8 cellular contexts compared by ENCODE assay signal in the genomic region with DNA sequence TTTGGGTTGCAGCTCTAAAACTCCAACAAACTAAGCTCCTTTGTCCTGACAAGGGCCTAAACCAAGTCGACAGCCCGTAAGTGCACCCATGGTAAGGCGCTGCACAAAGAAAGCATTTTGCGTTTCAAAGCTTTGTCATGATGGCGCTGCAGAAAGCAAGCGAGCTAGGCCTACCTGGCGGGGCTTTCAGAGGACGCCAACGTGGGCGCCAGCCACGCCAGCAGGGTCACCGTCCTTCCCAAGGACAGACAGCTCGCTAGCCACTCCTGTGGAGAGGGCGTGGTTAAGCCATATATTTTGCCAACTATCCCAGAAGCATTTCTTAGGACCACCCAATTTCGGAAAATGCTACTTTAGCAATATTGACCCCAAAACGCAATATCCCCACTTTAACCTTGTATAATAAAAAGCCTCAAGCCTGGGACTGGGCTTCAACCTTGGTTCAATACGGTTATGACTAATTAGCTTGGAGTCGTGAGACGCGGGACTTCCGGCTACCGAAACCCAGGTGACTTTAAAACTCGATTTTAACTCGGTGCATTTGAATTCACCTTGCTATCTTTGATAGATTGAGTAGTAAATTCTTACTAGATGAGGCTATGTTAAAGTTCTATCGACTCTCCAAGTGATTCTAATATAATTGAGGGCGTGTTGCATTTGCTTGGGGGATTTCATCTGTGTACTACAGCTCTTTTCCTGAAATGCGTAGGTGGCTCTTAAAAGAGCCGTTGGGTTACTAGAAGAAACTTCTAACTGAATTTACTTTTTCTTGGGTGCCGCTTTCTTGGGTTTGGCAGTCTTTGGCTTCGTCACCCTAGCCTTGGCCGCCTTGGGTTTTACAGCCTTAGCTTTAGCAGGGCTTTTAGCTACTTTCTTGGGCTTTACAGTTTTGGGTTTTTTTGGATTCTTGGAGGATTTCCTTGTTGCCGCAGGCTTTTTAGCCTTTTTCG. TPM values are rescaled to one million over a fixed set of nuclear protein-coding genes. Genes with fewer than 3 reads are reported as not detected.
A peak's percentile ranks its signal among the peaks of the same experiment; 100 is the strongest.
DNase-seq lines count a peak whose midpoint lies in the region; ATAC-seq and TF ChIP-seq lines count a peak whose summit lies in the region.

No MANE protein-coding gene starts in this region.

- H3K9me3 ChIP-seq in HUES6 (ENCODE audit: control insufficient read depth, insufficient read depth, low read depth, low read length) (no peaks in the 10 kb centered on the region), iPS-20b (ENCODE audit: insufficient read depth, low read depth, low read length) (no peaks in the 10 kb centered on the region)

- H3K9ac ChIP-seq in HUES6 (ENCODE audit: low read length) (peak overlapping the region; percentile 100), iPS-20b (ENCODE audit: low read depth, low read length) (peak overlapping the region; percentile 74; the same call in 1 of the 2 replicates)

- H3K27me3 Mint-ChIP-seq in stimulated activated naive CD8-positive, alpha-beta T cell treated with anti-CD3 and anti-CD28 coated beads, Interleukin-15, amount 100 ng/mL, for 72 hours = no peaks in the 10 kb centered on the region

- intact Hi-C loops in lower leg skin (cut with DNase I; ENCODE audit: low total_unique reads) = no loop called here

- no peak for TF ChIP-seq CTCF in astrocyte of the spinal cord (IDR thresholded peaks at IDR 0.05; ENCODE audit: low read depth, low read length)
- no peak for TF ChIP-seq CTCF in lower leg skin (IDR thresholded peaks at IDR 0.05)

- H3K27me3 ChIP-seq in HUES6 (ENCODE audit: control insufficient read depth, insufficient read depth, low read length) (no peaks in the 10 kb centered on the region), iPS-20b (ENCODE audit: insufficient read depth, low read length) (no peaks in the 10 kb centered on the region)

- in situ Hi-C loops in astrocyte of the spinal cord (cut with HindIII; ENCODE audit: low sequenced_read_pairs) = no loop called here

- DNase-seq in astrocyte of the spinal cord (ENCODE audit: low read depth, low spot score) = peak; percentile 22
- DNase-seq in stimulated activated naive CD8-positive, alpha-beta T cell treated with anti-CD3 and anti-CD28 coated beads, Interleukin-15, amount 100 ng/mL, for 72 hours = no peak
- DNase-seq in lower leg skin (ENCODE audit: low spot score in 2 of 2) = no peak
- no peak for DNase-seq in GM19240 (ENCODE audit: insufficient read length, low spot score)
- no peak for DNase-seq in DMS 273 (lab: John Stamatoyannopoulos, UW; ENCODE audit: unreplicated experiment)
- no peak for DNase-seq in NCI-H82 treated with DMSO at 0.1 percent for 48 hours (lab: John Stamatoyannopoulos, UW; ENCODE audit: unreplicated experiment)

- peaks cover 29% of the 10 kb centered on the region for H3K4me1 ChIP-seq in HUES6 (ENCODE audit: control insufficient read depth, insufficient read depth, low read length)
- peaks cover 3% of the 10 kb centered on the region; the same call in 1 of the 2 replicates for H3K4me1 ChIP-seq in iPS-20b (ENCODE audit: insufficient read depth, low read length)

- no peak for TF ChIP-seq POLR2A in lower leg skin (IDR thresholded peaks at IDR 0.05)

- H3K4me3 Mint-ChIP-seq in stimulated activated naive CD8-positive, alpha-beta T cell treated with anti-CD3 and anti-CD28 coated beads, Interleukin-15, amount 100 ng/mL, for 72 hours = peak overlapping the region; percentile 79 to 88

- H3K36me3 ChIP-seq in HUES6 (ENCODE audit: control insufficient read depth, insufficient read depth, low read length) (no peaks in the 10 kb centered on the region), iPS-20b (ENCODE audit: insufficient read depth, low read depth, low read length) (no peaks in the 10 kb centered on the region)

- H3K4me1 Mint-ChIP-seq in stimulated activated naive CD8-positive, alpha-beta T cell treated with anti-CD3 and anti-CD28 coated beads, Interleukin-15, amount 100 ng/mL, for 72 hours = peaks cover 38% of the 10 kb centered on the region

- H3K27ac ChIP-seq in HUES6 (ENCODE audit: low read depth, low read length) (peak overlapping the region; percentile 94), iPS-20b (ENCODE audit: low read length) (no peak overlapping the region)

- H3K4me3 ChIP-seq in HUES6 (ENCODE audit: low read depth, low read length) = peak overlapping the region; percentile 82
- H3K4me3 ChIP-seq in astrocyte of the spinal cord (ENCODE audit: low read depth, low read length) = peak overlapping the region; percentile 41
- peak overlapping the region; percentile 57; the same call in 1 of the 2 replicates for H3K4me3 ChIP-seq in iPS-20b (ENCODE audit: low read length)
- no peak overlapping the region for H3K4me3 ChIP-seq in lower leg skin (ENCODE audit: low read depth, poor library complexity, severe bottlenecking)

- WGBS in lower leg skin, 2 donors = 38 to 52% methylated on average over 33 of the region's 33 CpGs

- no peak for ATAC-seq in stimulated activated naive CD8-positive, alpha-beta T cell treated with anti-CD3 and anti-CD28 coated beads, Interleukin-15, amount 100 ng/mL, for 72 hours

- peaks cover 0 to 6% of the 10 kb centered on the region in 2 donors for H3K9me3 Mint-ChIP-seq in stimulated activated naive CD8-positive, alpha-beta T cell treated with anti-CD3 and anti-CD28 coated beads, Interleukin-15, amount 100 ng/mL, for 72 hours

- no peak overlapping the region for H3K27ac Mint-ChIP-seq in stimulated activated naive CD8-positive, alpha-beta T cell treated with anti-CD3 and anti-CD28 coated beads, Interleukin-15, amount 100 ng/mL, for 72 hours

RNA-seq across cellular contexts. Expression of a gene that starts 54.0 kb away (rescaled TPM):
- total RNA-seq in lower leg skin = 1 to 10 TPM; 4.7 to 8.0 (median 6.5) TPM
